In genomic region chr19:5968431-5969373, GRCh38 we compare ENCODE assay signal across 8 cellular contexts. TPM values are rescaled to one million over a fixed set of nuclear protein-coding genes. Genes with fewer than 3 reads are reported as not detected.
A peak's percentile ranks its signal among the peaks of the same experiment; 100 is the strongest.
DNase-seq lines count a peak whose midpoint lies in the region; ATAC-seq and FAIRE-seq lines count a peak whose summit lies in the region.

No MANE protein-coding gene starts in this region.

- POLR2A ChIA-PET in activated naive CD8-positive, alpha-beta T cell treated with anti-CD3 and anti-CD28 coated beads, Interleukin-2, amount 10 ng/mL, durations not matched to agents 7 days and 5 days (lab: Charles Lee): interaction anchor here (0.8 to 1.7 kb wide), 5 partner anchors 10 to 165 kb away, joined by 3 to 10 read pairs (median 5); partner anchors contain the start of genes RANBP3 and VMAC

- DNase-seq in T-helper 1 cell (no peak), left colon (no peak), GF-D8 (lab: John Stamatoyannopoulos, UW) (no peak), frontal cortex (ENCODE audit: low spot score in 2 of 2) (no peak)
- no peak for DNase-seq in activated naive CD8-positive, alpha-beta T cell treated with anti-CD3 and anti-CD28 coated beads, Interleukin-2, amount 10 ng/mL, durations not matched to agents 7 days and 5 days

- H3K27ac Mint-ChIP-seq in T-helper 1 cell treated with Interleukin-12 subunit alpha and Interleukin-12 subunit beta and Interleukin-4 antibody, amounts not matched to agents 30 μg/mL and 1 μg/mL, for 36 hours: peak overlapping the region; percentile 82
- peak overlapping the region; percentile 31 for H3K27ac Mint-ChIP-seq in activated naive CD8-positive, alpha-beta T cell treated with anti-CD3 and anti-CD28 coated beads, Interleukin-2, amount 10 ng/mL, durations not matched to agents 7 days and 5 days

- H3K4me3 Mint-ChIP-seq in T-helper 1 cell treated with Interleukin-12 subunit alpha and Interleukin-12 subunit beta and Interleukin-4 antibody, amounts not matched to agents 30 μg/mL and 1 μg/mL, for 36 hours: no peak overlapping the region
- no peak overlapping the region for H3K4me3 Mint-ChIP-seq in activated naive CD8-positive, alpha-beta T cell treated with anti-CD3 and anti-CD28 coated beads, Interleukin-2, amount 10 ng/mL, durations not matched to agents 7 days and 5 days

- intact Hi-C loops in left colon (cut with DNase I, micrococcal nuclease): no loop called here

- H3K27me3 Mint-ChIP-seq in T-helper 1 cell treated with Interleukin-12 subunit alpha and Interleukin-12 subunit beta and Interleukin-4 antibody, amounts not matched to agents 30 μg/mL and 1 μg/mL, for 36 hours (ENCODE audit: low read depth): no peaks in the 10 kb centered on the region
- no peaks in the 10 kb centered on the region for H3K27me3 Mint-ChIP-seq in activated naive CD8-positive, alpha-beta T cell treated with anti-CD3 and anti-CD28 coated beads, Interleukin-2, amount 10 ng/mL, durations not matched to agents 7 days and 5 days

- H3K9me3 Mint-ChIP-seq in T-helper 1 cell treated with Interleukin-12 subunit alpha and Interleukin-12 subunit beta and Interleukin-4 antibody, amounts not matched to agents 30 μg/mL and 1 μg/mL, for 36 hours: no peaks in the 10 kb centered on the region
- H3K9me3 Mint-ChIP-seq in activated naive CD8-positive, alpha-beta T cell treated with anti-CD3 and anti-CD28 coated beads, Interleukin-2, amount 10 ng/mL, durations not matched to agents 7 days and 5 days: no peaks in the 10 kb centered on the region

- ATAC-seq in activated naive CD8-positive, alpha-beta T cell treated with anti-CD3 and anti-CD28 coated beads, Interleukin-2, amount 10 ng/mL, durations not matched to agents 7 days and 5 days (ENCODE audit: low read depth): no peak
- peak; percentile 19 for ATAC-seq in left colon
- no peak for ATAC-seq in HG03095 (IDR thresholded peaks at IDR 0.05; ENCODE audit: unreplicated experiment)

- H3K36me3 Mint-ChIP-seq in T-helper 1 cell treated with Interleukin-12 subunit alpha and Interleukin-12 subunit beta and Interleukin-4 antibody, amounts not matched to agents 30 μg/mL and 1 μg/mL, for 36 hours (ENCODE audit: low read depth): peaks cover 2% of the 10 kb centered on the region
- H3K36me3 Mint-ChIP-seq in activated naive CD8-positive, alpha-beta T cell treated with anti-CD3 and anti-CD28 coated beads, Interleukin-2, amount 10 ng/mL, durations not matched to agents 7 days and 5 days: peaks cover 9% of the 10 kb centered on the region

- FAIRE-seq in frontal cortex (lab: Jason Lieb, UNC): no peak

- H3K27ac ChIP-seq in temporal lobe (ENCODE audit: low read depth, low read length): peak overlapping the region; percentile 87

- peaks cover 57% of the 10 kb centered on the region for H3K4me1 Mint-ChIP-seq in T-helper 1 cell treated with Interleukin-12 subunit alpha and Interleukin-12 subunit beta and Interleukin-4 antibody, amounts not matched to agents 30 μg/mL and 1 μg/mL, for 36 hours (ENCODE audit: low read depth)
- H3K4me1 Mint-ChIP-seq in activated naive CD8-positive, alpha-beta T cell treated with anti-CD3 and anti-CD28 coated beads, Interleukin-2, amount 10 ng/mL, durations not matched to agents 7 days and 5 days: peaks cover 56% of the 10 kb centered on the region

RNA-seq across cellular contexts. Expression of gene RANBP3, which starts 9.2 kb away (rescaled TPM):
- 100 to 1,000 TPM; 104 to 108 TPM for total RNA-seq in activated naive CD8-positive, alpha-beta T cell treated with anti-CD3 and anti-CD28 coated beads, Interleukin-2, amount 10 ng/mL, durations not matched to agents 7 days and 5 days
- total RNA-seq in left colon (10 to 100 TPM; 44.2 to 50.3 TPM), temporal lobe (31.0 TPM), frontal cortex (41.6 TPM)

RNA-seq across cellular contexts. Expression of gene CAPS, which starts 54.6 kb away (rescaled TPM):
- 10 to 100 TPM; 25.0 to 28.8 TPM for total RNA-seq in activated naive CD8-positive, alpha-beta T cell treated with anti-CD3 and anti-CD28 coated beads, Interleukin-2, amount 10 ng/mL, durations not matched to agents 7 days and 5 days
- total RNA-seq in left colon (10 to 100 TPM; 14.3 to 18.6 TPM), temporal lobe (5.7 TPM), frontal cortex (2.4 TPM)
